8 cellular contexts compared by ENCODE assay signal in genomic region chr2:127640082-127641072, GRCh38. TPM values are rescaled to one million over a fixed set of nuclear protein-coding genes. Genes with fewer than 3 reads are reported as not detected.
A peak's percentile ranks its signal among the peaks of the same experiment; 100 is the strongest.
DNase-seq lines count a peak whose midpoint lies in the region; ATAC-seq lines count a peak whose summit lies in the region.

No MANE protein-coding gene starts in this region.

- H2BK15ac ChIP-seq in neuronal stem cell (ENCODE audit: low read length) = peak overlapping the region; percentile 80

- H3K4me2 ChIP-seq in Karpas-422 (ENCODE audit: low read depth, low read length, poor library complexity, severe bottlenecking) (peak overlapping the region; percentile 45), neuronal stem cell (ENCODE audit: insufficient read depth, low read length, poor library complexity, severe bottlenecking) (no peak overlapping the region)

- no peaks in the 10 kb centered on the region for H3K79me2 ChIP-seq in Karpas-422 (ENCODE audit: low read length)

- H3K14ac ChIP-seq in neuronal stem cell (ENCODE audit: low read length) = peak overlapping the region; percentile 32

- H3K9me3 ChIP-seq in Karpas-422 (ENCODE audit: low read length) = no peaks in the 10 kb centered on the region
- no peaks in the 10 kb centered on the region for H3K9me3 ChIP-seq in neuronal stem cell (replicated peaks in 1 of 2; ENCODE audit: control insufficient read depth in 2 of 2, insufficient read depth in 1 of 2, low read depth in 1 of 2, low read length in 2 of 2)

- H4K20me1 ChIP-seq in Karpas-422 (ENCODE audit: insufficient read depth, low read depth, low read length) = no peaks in the 10 kb centered on the region

- no peaks in the 10 kb centered on the region for H3K36me3 ChIP-seq in Karpas-422 (ENCODE audit: insufficient read depth, low read length)
- no peaks in the 10 kb centered on the region for H3K36me3 ChIP-seq in neuronal stem cell (replicated peaks in 1 of 2; ENCODE audit: control insufficient read depth in 2 of 2, insufficient read depth in 2 of 2, low read length in 2 of 2)

- H3K4ac ChIP-seq in neuronal stem cell (ENCODE audit: low read length) = peak overlapping the region; percentile 31

- ATAC-seq in HG02981 (IDR thresholded peaks at IDR 0.05; ENCODE audit: unreplicated experiment) = no peak

- no peaks in the 10 kb centered on the region for H3K9me2 ChIP-seq in Karpas-422 (replicated peaks; ENCODE audit: insufficient read depth, low read length)

- peak; percentile 75 for DNase-seq in DMS53 (lab: John Stamatoyannopoulos, UW)
- DNase-seq in DMS53 treated with DMSO at 0.1 percent for 48 hours (lab: John Stamatoyannopoulos, UW; ENCODE audit: unreplicated experiment) = no peak
- DNase-seq in Karpas-422 = peak; percentile 92
- DNase-seq in neuronal stem cell (ENCODE audit: low spot score) = no peak
- DNase-seq in EL = no peak
- DNase-seq in NK-92 (lab: John Stamatoyannopoulos, UW; ENCODE audit: unreplicated experiment) = no peak

- no peaks in the 10 kb centered on the region for H3K79me1 ChIP-seq in neuronal stem cell (ENCODE audit: low read depth, low read length)

- no peak overlapping the region for H4K8ac ChIP-seq in neuronal stem cell (ENCODE audit: low read depth, low read length)

- H2BK120ac ChIP-seq in neuronal stem cell (ENCODE audit: low read depth, low read length) = peak overlapping the region; percentile 38

- no peak overlapping the region for H2BK5ac ChIP-seq in neuronal stem cell (ENCODE audit: low read length)

- H2AK5ac ChIP-seq in neuronal stem cell (ENCODE audit: low read depth, low read length) = peak overlapping the region; percentile 89

- peak overlapping the region; percentile 63 for H3K9ac ChIP-seq in Karpas-422 (ENCODE audit: low read length)
- peak overlapping the region; percentile 24 for H3K9ac ChIP-seq in neuronal stem cell (ENCODE audit: low read depth, low read length, poor library complexity)

- peak overlapping the region; percentile 70 for H3K27ac ChIP-seq in Karpas-422 (ENCODE audit: low read length)
- H3K27ac ChIP-seq in angular gyrus (ENCODE audit: low read depth, low read length) = peak overlapping the region; percentile 19
- H3K27ac ChIP-seq in neuronal stem cell (replicated peaks; ENCODE audit: low read length) = no peak overlapping the region

- WGBS in neuronal stem cell (ENCODE audit: extremely low coverage in 2 of 2, insufficient read length in 2 of 2, insufficient replicate concordance in 1 of 2), 2 donors = no CpG with 5 or more reads among the region's 25 CpGs

- H3K18ac ChIP-seq in neuronal stem cell (ENCODE audit: low read length) = peak overlapping the region; percentile 73

- peak overlapping the region; percentile 18 for H3K23ac ChIP-seq in neuronal stem cell (ENCODE audit: low read depth, low read length, poor library complexity)

- H3K27me3 ChIP-seq in Karpas-422 (ENCODE audit: low read length) (no peaks in the 10 kb centered on the region), neuronal stem cell (ENCODE audit: control insufficient read depth in 3 of 3, insufficient read depth in 3 of 3, low read depth in 1 of 3, low read length in 3 of 3) (peaks cover 0 to 2% (median 0%) of the 10 kb centered on the region in 3 experiments)

- H2BK12ac ChIP-seq in neuronal stem cell (ENCODE audit: low read length) = peak overlapping the region; percentile 43

- H2AFZ ChIP-seq in Karpas-422 (ENCODE audit: low read length) (peak overlapping the region; percentile 58; the same call in 1 of the 2 replicates), neuronal stem cell (ENCODE audit: low read length) (peak overlapping the region; percentile 84)

- no peak overlapping the region for H4K91ac ChIP-seq in neuronal stem cell (ENCODE audit: low read depth, low read length, poor library complexity)

- peak overlapping the region; percentile 13; the same call in 1 of the 2 replicates for H3K4me3 ChIP-seq in Karpas-422 (ENCODE audit: low read length)
- no peak overlapping the region for H3K4me3 ChIP-seq in neuronal stem cell (ENCODE audit: low read length in 2 of 2)

- peaks cover 42% of the 10 kb centered on the region for H3K4me1 ChIP-seq in Karpas-422 (ENCODE audit: low read length)
- peaks cover 13 to 20% of the 10 kb centered on the region in 2 donors for H3K4me1 ChIP-seq in neuronal stem cell (ENCODE audit: control insufficient read depth in 2 of 2, insufficient read depth in 1 of 2, low read depth in 1 of 2, low read length in 2 of 2)

RNA-seq across cellular contexts. Expression of gene GPR17, which starts 5.6 kb away (rescaled TPM):
- not detected in 2 replicates for total RNA-seq in Karpas-422 (2014; rRNA removed; shearing (Covaris generic); ENCODE audit: low replicate concordance)
- polyA plus RNA-seq in neuronal stem cell (2013, experiment 1 of 2) = 0.06 TPM
- polyA plus RNA-seq in neuronal stem cell (2013, experiment 2 of 2) = 0.04 TPM

RNA-seq across cellular contexts. Expression of gene LIMS2, which starts 35.0 kb away (rescaled TPM):
- 0.32 and 0.56 TPM in 2 replicates for total RNA-seq in Karpas-422 (2014; rRNA removed; shearing (Covaris generic); ENCODE audit: low replicate concordance)
- 2.1 TPM for polyA plus RNA-seq in neuronal stem cell (2013, experiment 1 of 2)
- polyA plus RNA-seq in neuronal stem cell (2013, experiment 2 of 2) = 1.6 TPM

Comparison
In these comparisons a context has a peak if more than half of its experiments do, and no peak if none do; other contexts are left out.
1. DNase-seq: peak in DMS53 (single experiment) and Karpas-422 (single experiment); none in DMS53 treated with DMSO at 0.1 percent for 48 hours (single experiment), neuronal stem cell (single experiment), EL (single experiment) and NK-92 (single experiment).